8 cellular contexts compared by ENCODE assay signal in genomic region chr14:24194873-24195185, GRCh38. TPM values are rescaled to one million over a fixed set of nuclear protein-coding genes. Genes with fewer than 3 reads are reported as not detected.
A peak's percentile ranks its signal among the peaks of the same experiment; 100 is the strongest.
DNase-seq lines count a peak whose midpoint lies in the region; ATAC-seq, FAIRE-seq and TF ChIP-seq lines count a peak whose summit lies in the region.

No MANE protein-coding gene starts in this region.

- peak overlapping the region; percentile 92 for H3K9ac ChIP-seq in GM12878 (ENCODE audit: control insufficient read depth, insufficient read depth, low read length)

- no peak for TF ChIP-seq CTCF in GM12878 (IDR thresholded peaks at IDR 0.05 in 2 of 3, conservative IDR thresholded peaks at IDR 0.05 in 1 of 3; ENCODE audit: control insufficient read depth in 2 of 3, extremely low read depth in 1 of 3, insufficient read depth in 1 of 3, low read depth in 3 of 3, low read length in 3 of 3)
- no peak for TF ChIP-seq CTCF in lower leg skin (IDR thresholded peaks at IDR 0.05)
- TF ChIP-seq CTCF in thyroid gland (IDR thresholded peaks at IDR 0.05), result no peak

- H3K9me3 ChIP-seq in GM12878 (replicated peaks; ENCODE audit: control insufficient read depth, insufficient read depth, low read length), result no peaks in the 10 kb centered on the region; the same call in 1 of the 3 replicates
- no peaks in the 10 kb centered on the region for H3K9me3 ChIP-seq in thyroid gland

- TF ChIP-seq EP300 in GM12878 (IDR thresholded peaks at IDR 0.05; ENCODE audit: borderline replicate concordance in 1 of 2, control insufficient read depth in 1 of 2, low read depth in 2 of 2, low read length in 2 of 2), result no peak

- SMC1A ChIA-PET in GM12878 (lab: Charles Lee; ENCODE audit: uncharacterized antibody, unreplicated experiment), result interaction anchor here (0.8 to 1.8 kb wide), 4 partner anchors 18 to 138 kb away, joined by 3 to 5 read pairs (median 4); partner anchors contain the start of genes CHMP4A, DCAF11 and NRL

- TF ChIP-seq POLR2A in GM12878 (IDR thresholded peaks at IDR 0.05; ENCODE audit: low read depth, low read length) (no peak), lower leg skin (IDR thresholded peaks at IDR 0.05) (no peak), thyroid gland (IDR thresholded peaks at IDR 0.05) (no peak)

- peak overlapping the region; percentile 98 for H3K4me3 Mint-ChIP-seq in activated CD4-positive, alpha-beta T cell treated with anti-CD3 and anti-CD28 coated beads, Interleukin-2, amount 10 ng/mL, durations not matched to agents 7 days and 5 days

- H3K27me3 Mint-ChIP-seq in activated CD4-positive, alpha-beta T cell treated with anti-CD3 and anti-CD28 coated beads, Interleukin-2, amount 10 ng/mL, durations not matched to agents 7 days and 5 days, result no peaks in the 10 kb centered on the region

- peak overlapping the region; percentile 83 for H3K4me2 ChIP-seq in GM12878 (ENCODE audit: control insufficient read depth, insufficient read depth)

- 82% methylated on average over 6 of the region's 8 CpGs for whole genome bisulfite sequencing in GM12878 (ENCODE audit: insufficient coverage, insufficient replicate concordance, low lambda C conversion rate, missing lambda C conversion rate)
- WGBS in lower leg skin, 2 donors, result 39 to 47% methylated on average over 8 of the region's 8 CpGs
- WGBS in thyroid gland, 2 donors, result 40 to 62% methylated on average over 7 of the region's 8 CpGs

- peaks cover 15% of the 10 kb centered on the region for H3K4me1 ChIP-seq in GM12878 (ENCODE audit: control insufficient read depth, insufficient read depth, low read length)
- H3K4me1 ChIP-seq in thyroid gland, result peaks cover 17 to 31% of the 10 kb centered on the region in 2 donors

- no peak for ATAC-seq in GM12878

- peak overlapping the region; percentile 99 for H3K27ac Mint-ChIP-seq in activated CD4-positive, alpha-beta T cell treated with anti-CD3 and anti-CD28 coated beads, Interleukin-2, amount 10 ng/mL, durations not matched to agents 7 days and 5 days

- H3K27ac ChIP-seq in GM12878 (ENCODE audit: control insufficient read depth, insufficient read depth), result peak overlapping the region; percentile 96
- peak overlapping the region; percentile 94 to 100 (median 98) for H3K27ac ChIP-seq in thyroid gland

- RAD21 ChIA-PET in GM12878 (lab: Charles Lee; ENCODE audit: unreplicated experiment), result interaction anchor here (1.0 to 3.0 kb wide), 8 partner anchors 20 to 104 kb away, joined by 3 to 10 read pairs (median 4); partner anchors contain the start of genes DCAF11, IRF9, MDP1 and NRL

- no peak for FAIRE-seq in GM12878 (lab: Jason Lieb, UNC)

- H2AFZ ChIP-seq in GM12878 (ENCODE audit: control insufficient read depth, low read depth, low read length), result peak overlapping the region; percentile 98

- BruUV-seq in GM12878 (replicated peaks; lab: Mats Ljungman, UMichigan), result no TSS peak

- intact Hi-C loops in GM12878 (cut with micrococcal nuclease; ENCODE audit: unreplicated experiment), result no loop called here
- intact Hi-C loops in lower leg skin (cut with DNase I; ENCODE audit: low total_unique reads), result no loop called here
- intact Hi-C loops in thyroid gland (cut with DNase I), result no loop called here

- DNase-seq in activated CD4-positive, alpha-beta T cell treated with anti-CD3 and anti-CD28 coated beads, Interleukin-2, amount 10 ng/mL, durations not matched to agents 7 days and 5 days, result no peak
- no peak for DNase-seq in activated CD4-positive, alpha-beta T cell treated with anti-CD3 and anti-CD28 coated beads for 48 hours
- DNase-seq in GM12878 (ENCODE audit: low read depth, low spot score) (no peak), lower leg skin (ENCODE audit: low spot score in 2 of 2) (no peak), thyroid gland (no peak), DMS 273 (lab: John Stamatoyannopoulos, UW; ENCODE audit: unreplicated experiment) (no peak), KBM-7 (no peak)
- DNase-seq in stimulated activated CD4-positive, alpha-beta T cell treated with anti-CD3 and anti-CD28 coated beads, Interleukin-1b, Interleukin-23, amount 100 ng/mL, for 48 hours, result no peak

- H3K36me3 Mint-ChIP-seq in activated CD4-positive, alpha-beta T cell treated with anti-CD3 and anti-CD28 coated beads, Interleukin-2, amount 10 ng/mL, durations not matched to agents 7 days and 5 days (ENCODE audit: low read depth), result peaks cover 53% of the 10 kb centered on the region

- H3K79me2 ChIP-seq in GM12878 (ENCODE audit: control insufficient read depth, insufficient read depth, low read length), result peaks cover 48% of the 10 kb centered on the region

- CTCF ChIA-PET in activated CD4-positive, alpha-beta T cell treated with anti-CD3 and anti-CD28 coated beads, Interleukin-2, amount 10 ng/mL, durations not matched to agents 7 days and 5 days (lab: Charles Lee), result interaction anchor here (0.5 to 2.3 kb wide), 8 partner anchors 14 to 237 kb away, joined by 3 to 12 read pairs (median 5); partner anchors contain the start of genes IRF9, LTB4R2, MDP1 and TINF2
- CTCF ChIA-PET in GM12878 (lab: Yijun Ruan, JAX), result interaction anchor here (1.0 to 2.9 kb wide), 6 partner anchors 16 to 102 kb away, joined by 3 to 11 read pairs (median 4); partner anchors contain the start of genes MDP1 and TINF2

- TF ChIP-seq RAD21 in GM12878 (IDR thresholded peaks at IDR 0.05; ENCODE audit: insufficient read depth, low read depth, low read length), result no peak

- POLR2A ChIA-PET in activated CD4-positive, alpha-beta T cell treated with anti-CD3 and anti-CD28 coated beads, Interleukin-2, amount 10 ng/mL, durations not matched to agents 7 days and 5 days (lab: Charles Lee), result interaction anchor here (1.2 kb wide), 1 partner anchor 34 kb away, joined by 4 read pairs; the partner anchor contains the start of gene IRF9
- POLR2A ChIA-PET in GM12878 (lab: Charles Lee), result interaction anchor here (0.9 to 3.9 kb wide), 9 partner anchors 9 to 58 kb away, joined by 3 to 50 read pairs (median 12); partner anchors contain the start of genes CHMP4A, IRF9, MDP1 and PSME1

- H3K4me1 Mint-ChIP-seq in activated CD4-positive, alpha-beta T cell treated with anti-CD3 and anti-CD28 coated beads, Interleukin-2, amount 10 ng/mL, durations not matched to agents 7 days and 5 days, result peaks cover 61% of the 10 kb centered on the region

- no peaks in the 10 kb centered on the region for H3K9me3 Mint-ChIP-seq in activated CD4-positive, alpha-beta T cell treated with anti-CD3 and anti-CD28 coated beads, Interleukin-2, amount 10 ng/mL, durations not matched to agents 7 days and 5 days

- H3K27me3 ChIP-seq in GM12878 (replicated peaks in 1 of 2; ENCODE audit: control insufficient read depth in 2 of 2, insufficient read depth in 2 of 2, low read length in 1 of 2) (no peaks in the 10 kb centered on the region), thyroid gland (no peaks in the 10 kb centered on the region)

- in situ Hi-C loops in GM12878 (cut with MboI) (no loop called here), KBM-7 (cut with MboI; ENCODE audit: low pct_unique_long_range_greater_than_20kb, low sequenced_read_pairs) (no loop called here)

- H4K20me1 ChIP-seq in GM12878 (ENCODE audit: control insufficient read depth, insufficient read depth), result no peaks in the 10 kb centered on the region

- H3K4me3 ChIP-seq in GM12878 (peak overlapping the region; percentile 68), lower leg skin (ENCODE audit: low read depth, poor library complexity, severe bottlenecking) (peak overlapping the region; percentile 82), thyroid gland (replicated peaks in 1 of 3) (peak overlapping the region in 2 of 3 donors; percentile 94 to 100)

- H3K36me3 ChIP-seq in GM12878 (ENCODE audit: control insufficient read depth in 2 of 2, insufficient read depth in 2 of 2, low read length in 1 of 2) (peaks cover 0 to 4% of the 10 kb centered on the region in 2 experiments; a peak in 2 of 4 replicates), thyroid gland (peaks cover 11 to 17% of the 10 kb centered on the region in 2 donors)

RNA-seq across cellular contexts. Expression of gene TM9SF1, which starts 0.4 kb away (rescaled TPM):
- 10 to 100 TPM; 28.6 to 33.2 TPM for total RNA-seq in activated CD4-positive, alpha-beta T cell treated with anti-CD3 and anti-CD28 coated beads, Interleukin-2, amount 10 ng/mL, durations not matched to agents 7 days and 5 days
- total RNA-seq in GM12878 (2013; cell fraction: nucleolus; rRNA removed), result 33.3 and 34.0 TPM in 2 replicates
- total RNA-seq in GM12878 (2014; rRNA removed), result 20.2 and 22.7 TPM in 2 replicates
- total RNA-seq in GM12878 (2014; rRNA removed; fragmentation: Illumina TruSeq; extraction: Trizol), result 10.4 and 12.1 TPM in 2 replicates
- total RNA-seq in GM12878 (2021), result 19.7 and 23.9 TPM in 2 replicates
- 22.1 TPM for polyA plus RNA-seq in GM12878 (2011; ENCODE audit: low read depth)
- 4.3 and 11.7 TPM in 2 replicates for polyA plus RNA-seq in GM12878 (2011; rRNA removed)
- polyA plus RNA-seq in GM12878 (2011; cell fraction: cytosol; rRNA removed), result 22.2 and 26.0 TPM in 2 replicates
- 15.8 and 15.9 TPM in 2 replicates for polyA plus RNA-seq in GM12878 (2011; cell fraction: nucleus; rRNA removed)
- 19.1 and 25.4 TPM in 2 replicates for polyA plus RNA-seq in GM12878 (2012)
- polyA plus RNA-seq in GM12878 (2014; fragmentation: Illumina TruSeq; extraction: Trizol), result 11.1 and 14.0 TPM in 2 replicates
- polyA plus RNA-seq in GM12878 (2014; fragmentation: Nextera tagmentation; extraction: Ambion mirVana), result 1 to 10 TPM; 7.2 to 9.8 TPM
- 20.7 and 21.2 TPM in 2 replicates for polyA plus RNA-seq in GM12878 (2014; rRNA removed)
- 10 to 100 TPM; 38.7 to 39.2 TPM for polyA plus RNA-seq in GM12878 (2016; fragmentation: Nextera tagmentation; extraction: Ambion mirVana)
- 12.4 and 16.2 TPM in 2 replicates for polyA minus RNA-seq in GM12878 (2011; rRNA and poly(A)+ RNA removed)
- 4.9 and 5.2 TPM in 2 replicates for polyA minus RNA-seq in GM12878 (2011; cell fraction: cytosol; rRNA and poly(A)+ RNA removed)
- 8.1 and 11.1 TPM in 2 replicates for polyA minus RNA-seq in GM12878 (2011; cell fraction: nucleus; rRNA and poly(A)+ RNA removed)
- total RNA-seq in lower leg skin, result 10 to 100 TPM; 44.6 to 64.4 (median 52.9) TPM
- total RNA-seq in thyroid gland, result 100 to 1,000 TPM in 3 of 4 donors, 10 to 100 TPM in 1; 92.0 to 114 (median 107) TPM

RNA-seq across cellular contexts. Expression of gene IPO4, which starts 6.2 kb away (rescaled TPM):
- 10 to 100 TPM; 45.3 to 48.7 TPM for total RNA-seq in activated CD4-positive, alpha-beta T cell treated with anti-CD3 and anti-CD28 coated beads, Interleukin-2, amount 10 ng/mL, durations not matched to agents 7 days and 5 days
- 54.2 and 59.3 TPM in 2 replicates for total RNA-seq in GM12878 (2013; cell fraction: nucleolus; rRNA removed)
- total RNA-seq in GM12878 (2014; rRNA removed) (77.1 and 139 TPM in 2 replicates), GM12878 (2014; rRNA removed; fragmentation: Illumina TruSeq; extraction: Trizol) (21.8 and 23.0 TPM in 2 replicates), GM12878 (2021) (88.9 and 113 TPM in 2 replicates), lower leg skin (10 to 100 TPM; 25.1 to 40.0 (median 32.6) TPM), thyroid gland (10 to 100 TPM; 28.1 to 49.0 (median 31.3) TPM)
- polyA plus RNA-seq in GM12878 (2011; ENCODE audit: low read depth), result 17.0 TPM
- polyA plus RNA-seq in GM12878 (2011; rRNA removed) (6.6 and 12.6 TPM in 2 replicates), GM12878 (2014; fragmentation: Illumina TruSeq; extraction: Trizol) (15.5 and 30.7 TPM in 2 replicates), GM12878 (2014; fragmentation: Nextera tagmentation; extraction: Ambion mirVana) (10 to 100 TPM in 1 of 2 experiments, 1 to 10 TPM in 1; 7.8 to 10.3 TPM), GM12878 (2014; rRNA removed) (44.5 and 72.1 TPM in 2 replicates), GM12878 (2016; fragmentation: Nextera tagmentation; extraction: Ambion mirVana) (100 to 1,000 TPM in 1 of 2 experiments, 10 to 100 TPM in 1; 92.1 to 104 TPM)
- 24.6 and 25.9 TPM in 2 replicates for polyA plus RNA-seq in GM12878 (2011; cell fraction: cytosol; rRNA removed)
- 115 and 166 TPM in 2 replicates for polyA plus RNA-seq in GM12878 (2011; cell fraction: nucleus; rRNA removed)
- polyA plus RNA-seq in GM12878 (2012), result 28.3 and 30.4 TPM in 2 replicates
- polyA minus RNA-seq in GM12878 (2011; rRNA and poly(A)+ RNA removed), result 27.1 and 30.7 TPM in 2 replicates
- 19.9 and 21.7 TPM in 2 replicates for polyA minus RNA-seq in GM12878 (2011; cell fraction: cytosol; rRNA and poly(A)+ RNA removed)
- 74.0 and 145 TPM in 2 replicates for polyA minus RNA-seq in GM12878 (2011; cell fraction: nucleus; rRNA and poly(A)+ RNA removed)

RNA-seq across cellular contexts. Expression of gene TSSK4, which starts 10.7 kb away (rescaled TPM):
- under 1 TPM; 0.52 to 0.60 TPM for total RNA-seq in activated CD4-positive, alpha-beta T cell treated with anti-CD3 and anti-CD28 coated beads, Interleukin-2, amount 10 ng/mL, durations not matched to agents 7 days and 5 days
- 1.5 and 1.6 TPM in 2 replicates for total RNA-seq in GM12878 (2013; cell fraction: nucleolus; rRNA removed)
- not detected in 2 replicates for total RNA-seq in GM12878 (2014; rRNA removed)
- total RNA-seq in GM12878 (2014; rRNA removed; fragmentation: Illumina TruSeq; extraction: Trizol), result 0.18 TPM in 1 of 2 replicates, not detected in the other
- total RNA-seq in GM12878 (2021), result not detected in 2 replicates
- 4.1 TPM for polyA plus RNA-seq in GM12878 (2011; ENCODE audit: low read depth)
- 0.07 and 0.11 TPM in 2 replicates for polyA plus RNA-seq in GM12878 (2011; rRNA removed)
- 0.03 TPM in 1 of 2 replicates, not detected in the other for polyA plus RNA-seq in GM12878 (2011; cell fraction: cytosol; rRNA removed)
- 0.15 and 0.25 TPM in 2 replicates for polyA plus RNA-seq in GM12878 (2011; cell fraction: nucleus; rRNA removed)
- 2.9 and 5.0 TPM in 2 replicates for polyA plus RNA-seq in GM12878 (2012)
- polyA plus RNA-seq in GM12878 (2014; fragmentation: Illumina TruSeq; extraction: Trizol), result not detected in 2 replicates
- polyA plus RNA-seq in GM12878 (2014; fragmentation: Nextera tagmentation; extraction: Ambion mirVana), result under 1 TPM; 0.04 to 0.08 TPM
- 0.23 TPM in 1 of 2 replicates, not detected in the other for polyA plus RNA-seq in GM12878 (2014; rRNA removed)
- polyA plus RNA-seq in GM12878 (2016; fragmentation: Nextera tagmentation; extraction: Ambion mirVana), result under 1 TPM; 0.44 to 0.79 TPM
- polyA minus RNA-seq in GM12878 (2011; rRNA and poly(A)+ RNA removed), result 0.51 and 0.52 TPM in 2 replicates
- not detected in 2 replicates for polyA minus RNA-seq in GM12878 (2011; cell fraction: cytosol; rRNA and poly(A)+ RNA removed)
- 0.73 and 1.9 TPM in 2 replicates for polyA minus RNA-seq in GM12878 (2011; cell fraction: nucleus; rRNA and poly(A)+ RNA removed)
- total RNA-seq in lower leg skin, result not detected
- not detected for total RNA-seq in thyroid gland

RNA-seq across cellular contexts. Expression of gene CHMP4A, which starts 18.5 kb away (rescaled TPM):
- 10 to 100 TPM; 79.8 to 93.2 TPM for total RNA-seq in activated CD4-positive, alpha-beta T cell treated with anti-CD3 and anti-CD28 coated beads, Interleukin-2, amount 10 ng/mL, durations not matched to agents 7 days and 5 days
- 46.5 and 49.6 TPM in 2 replicates for total RNA-seq in GM12878 (2013; cell fraction: nucleolus; rRNA removed)
- total RNA-seq in GM12878 (2014; rRNA removed) (31.7 and 35.6 TPM in 2 replicates), GM12878 (2014; rRNA removed; fragmentation: Illumina TruSeq; extraction: Trizol) (47.4 and 49.4 TPM in 2 replicates), GM12878 (2021) (33.0 and 35.5 TPM in 2 replicates), lower leg skin (10 to 100 TPM; 50.3 to 99.6 (median 68.1) TPM), thyroid gland (10 to 100 TPM; 26.5 to 60.2 (median 46.2) TPM)
- polyA plus RNA-seq in GM12878 (2011; ENCODE audit: low read depth), result 71.9 TPM
- polyA plus RNA-seq in GM12878 (2011; rRNA removed) (81.0 and 81.1 TPM in 2 replicates), GM12878 (2014; fragmentation: Illumina TruSeq; extraction: Trizol) (97.5 and 107 TPM in 2 replicates), GM12878 (2014; fragmentation: Nextera tagmentation; extraction: Ambion mirVana) (100 to 1,000 TPM; 110 to 151 TPM), GM12878 (2014; rRNA removed) (63.8 and 73.8 TPM in 2 replicates), GM12878 (2016; fragmentation: Nextera tagmentation; extraction: Ambion mirVana) (100 to 1,000 TPM in 1 of 2 experiments, 10 to 100 TPM in 1; 88.5 to 103 TPM)
- polyA plus RNA-seq in GM12878 (2011; cell fraction: cytosol; rRNA removed), result 53.6 and 68.7 TPM in 2 replicates
- polyA plus RNA-seq in GM12878 (2011; cell fraction: nucleus; rRNA removed), result 31.4 and 41.7 TPM in 2 replicates
- 68.3 and 71.1 TPM in 2 replicates for polyA plus RNA-seq in GM12878 (2012)
- 29.9 and 60.0 TPM in 2 replicates for polyA minus RNA-seq in GM12878 (2011; rRNA and poly(A)+ RNA removed)
- polyA minus RNA-seq in GM12878 (2011; cell fraction: cytosol; rRNA and poly(A)+ RNA removed), result 11.2 and 15.0 TPM in 2 replicates
- 4.5 and 6.5 TPM in 2 replicates for polyA minus RNA-seq in GM12878 (2011; cell fraction: nucleus; rRNA and poly(A)+ RNA removed)

RNA-seq across cellular contexts. Expression of gene MDP1, which starts 21.0 kb away (rescaled TPM):
- total RNA-seq in activated CD4-positive, alpha-beta T cell treated with anti-CD3 and anti-CD28 coated beads, Interleukin-2, amount 10 ng/mL, durations not matched to agents 7 days and 5 days, result 10 to 100 TPM; 10.1 to 10.7 TPM
- total RNA-seq in GM12878 (2013; cell fraction: nucleolus; rRNA removed), result 9.7 and 15.0 TPM in 2 replicates
- total RNA-seq in GM12878 (2014; rRNA removed) (11.1 and 15.4 TPM in 2 replicates), GM12878 (2014; rRNA removed; fragmentation: Illumina TruSeq; extraction: Trizol) (9.3 and 10.4 TPM in 2 replicates), GM12878 (2021) (12.6 and 12.8 TPM in 2 replicates), lower leg skin (10 to 100 TPM in 3 of 4 donors, 1 to 10 TPM in 1; 9.7 to 12.2 (median 10.7) TPM), thyroid gland (10 to 100 TPM; 13.1 to 55.9 (median 25.4) TPM)
- polyA plus RNA-seq in GM12878 (2011; ENCODE audit: low read depth), result 8.8 TPM
- polyA plus RNA-seq in GM12878 (2011; rRNA removed) (19.3 and 21.9 TPM in 2 replicates), GM12878 (2014; fragmentation: Illumina TruSeq; extraction: Trizol) (10.1 and 13.5 TPM in 2 replicates), GM12878 (2014; fragmentation: Nextera tagmentation; extraction: Ambion mirVana) (10 to 100 TPM; 39.2 to 45.8 TPM), GM12878 (2014; rRNA removed) (14.2 and 27.7 TPM in 2 replicates), GM12878 (2016; fragmentation: Nextera tagmentation; extraction: Ambion mirVana) (10 to 100 TPM; 38.0 to 38.9 TPM)
- 15.4 and 17.9 TPM in 2 replicates for polyA plus RNA-seq in GM12878 (2011; cell fraction: cytosol; rRNA removed)
- 18.4 and 19.1 TPM in 2 replicates for polyA plus RNA-seq in GM12878 (2011; cell fraction: nucleus; rRNA removed)
- 9.5 and 13.8 TPM in 2 replicates for polyA plus RNA-seq in GM12878 (2012)
- polyA minus RNA-seq in GM12878 (2011; rRNA and poly(A)+ RNA removed), result 6.7 and 9.6 TPM in 2 replicates
- 5.4 TPM in 1 of 2 replicates, not detected in the other for polyA minus RNA-seq in GM12878 (2011; cell fraction: cytosol; rRNA and poly(A)+ RNA removed)
- polyA minus RNA-seq in GM12878 (2011; cell fraction: nucleus; rRNA and poly(A)+ RNA removed), result 11.2 and 14.9 TPM in 2 replicates
